In genomic region chr6:56537223-56537770, GRCh38 we compare ENCODE assay signal across 23 cellular contexts.
DNase-seq lines count a peak whose midpoint lies in the region; ATAC-seq and TF ChIP-seq lines count a peak whose summit lies in the region.
"Had no signal": no experiment of that assay in that cellular context is flagged by ENCODE, and none has a peak within 500 bp of the region (broad histone marks: within the 10 kb centered on the region; RNA-seq: fewer than 3 reads in every experiment).

No MANE protein-coding gene starts in this region.

- H3K27ac ChIP-seq in right atrium auricular region: no peak overlapping the region
- no peak overlapping the region for H3K27ac ChIP-seq in muscle layer of duodenum (ENCODE audit: low read length)
- peak overlapping the region; percentile 99 to 100 for H3K27ac ChIP-seq in uterus
- H3K27ac ChIP-seq: left lung, neural progenitor cell, WERI-Rb-1 had no signal

- H3K9me3 ChIP-seq in right atrium auricular region: no peaks in the 10 kb centered on the region
- H3K9me3 ChIP-seq in muscle layer of duodenum (ENCODE audit: control insufficient read depth in 1 of 2, low read length in 2 of 2): no peaks in the 10 kb centered on the region
- H3K9me3 ChIP-seq in uterus: no peaks in the 10 kb centered on the region
- H3K9me3 ChIP-seq: Caco-2, left lung had no signal

- peaks cover 46% of the 10 kb centered on the region for H3K36me3 Mint-ChIP-seq in brain
- H3K36me3 Mint-ChIP-seq: activated naive CD8-positive, alpha-beta T cell had no signal

- H3K4me1 Mint-ChIP-seq in brain: peaks cover 5% of the 10 kb centered on the region
- H3K4me1 Mint-ChIP-seq: activated T-helper 17 cell treated with anti-CD3 and anti-CD28 coated beads, Interleukin-2, amount 50 U/mL, for 72 hours had no signal

- no peak for TF ChIP-seq POLR2A in uterus (IDR thresholded peaks at IDR 0.05)

- H3K27ac Mint-ChIP-seq in brain: peak overlapping the region in 3 of 5 experiments; percentile 15 to 81 (median 20)
- H3K27ac Mint-ChIP-seq: activated naive CD8-positive, alpha-beta T cell; activated T-helper 17 cell treated with anti-CD3 and anti-CD28 coated beads, Interleukin-2, amount 50 U/mL, for 72 hours; immature natural killer cell; neural progenitor cell; T-helper 2 cell treated with Interferon-gamma antibody and Interleukin-4, amounts not matched to agents 5 μg/mL and 100 μg/mL, for 36 hours had no signal

- no peak overlapping the region for H3K4me3 ChIP-seq in right atrium auricular region
- peak overlapping the region; percentile 16 to 72 for H3K4me3 ChIP-seq in muscle layer of duodenum (ENCODE audit: low read depth in 1 of 2, low read length in 2 of 2)
- H3K4me3 ChIP-seq in uterus: peak overlapping the region; percentile 71
- H3K4me3 ChIP-seq: neural progenitor cell had no signal

- H3K36me3 ChIP-seq in right atrium auricular region (peaks cover 30% of the 10 kb centered on the region), muscle layer of duodenum (ENCODE audit: control insufficient read depth in 1 of 2, insufficient read depth in 2 of 2, low read length in 2 of 2) (peaks cover 20 to 21% of the 10 kb centered on the region in 2 donors), uterus (no peaks in the 10 kb centered on the region)

- peak; percentile 28 for ATAC-seq in left ventricle myocardium superior
- ATAC-seq: activated T-helper 17 cell treated with anti-CD3 and anti-CD28 coated beads, Interleukin-2, amount 50 U/mL, for 72 hours; left lung had no signal

- H3K27me3 ChIP-seq in right atrium auricular region (no peaks in the 10 kb centered on the region), muscle layer of duodenum (ENCODE audit: low read depth, low read length) (no peaks in the 10 kb centered on the region), uterus (no peaks in the 10 kb centered on the region)
- H3K27me3 ChIP-seq: left lung, neural progenitor cell had no signal

- H3K9me3 Mint-ChIP-seq in brain: no peaks in the 10 kb centered on the region
- H3K9me3 Mint-ChIP-seq: activated T-helper 17 cell treated with anti-CD3 and anti-CD28 coated beads, Interleukin-2, amount 50 U/mL, for 72 hours; immature natural killer cell; neural progenitor cell; T-helper 2 cell treated with Interferon-gamma antibody and Interleukin-4, amounts not matched to agents 5 μg/mL and 100 μg/mL, for 36 hours had no signal

- H3K27me3 Mint-ChIP-seq in brain: no peaks in the 10 kb centered on the region
- H3K27me3 Mint-ChIP-seq: activated T-helper 17 cell treated with anti-CD3 and anti-CD28 coated beads, Interleukin-2, amount 50 U/mL, for 72 hours had no signal

- intact Hi-C loops in left ventricle myocardium superior (cut with micrococcal nuclease) (no loop called here), uterus (cut with DNase I; ENCODE audit: low total_unique reads) (no loop called here)

- TF ChIP-seq CTCF in right atrium auricular region (IDR thresholded peaks at IDR 0.05) (no peak), brain (conservative IDR thresholded peaks at IDR 0.05) (no peak), uterus (IDR thresholded peaks at IDR 0.05) (no peak)

- H3K4me1 ChIP-seq in right atrium auricular region (peaks cover 0 to 40% of the 10 kb centered on the region in 2 donors), muscle layer of duodenum (ENCODE audit: control insufficient read depth in 1 of 2, insufficient read depth in 2 of 2, low read length in 2 of 2) (peaks cover 25 to 49% of the 10 kb centered on the region in 2 donors), uterus (peaks cover 0 to 10% of the 10 kb centered on the region in 2 donors)

- H3K4me3 Mint-ChIP-seq in brain: peak overlapping the region in 3 of 5 experiments; percentile 8 to 78 (median 57)
- H3K4me3 Mint-ChIP-seq: activated naive CD8-positive, alpha-beta T cell; activated T-helper 17 cell treated with anti-CD3 and anti-CD28 coated beads, Interleukin-2, amount 50 U/mL, for 72 hours; immature natural killer cell; neural progenitor cell; T-helper 2 cell treated with Interferon-gamma antibody and Interleukin-4, amounts not matched to agents 5 μg/mL and 100 μg/mL, for 36 hours had no signal

- DNase-seq in left ventricle myocardium superior (no peak), right atrium auricular region (ENCODE audit: low spot score) (no peak), uterus (no peak), HT-29 (ENCODE audit: low spot score) (no peak), DMS53 (lab: John Stamatoyannopoulos, UW) (no peak)
- no peak for DNase-seq in activated CD8-positive, alpha-beta memory T cell treated with anti-CD3 and anti-CD28 coated beads for 24 hours
- DNase-seq: activated CD4-positive, alpha-beta T cell treated with anti-CD3 and anti-CD28 coated beads, Interleukin-2, amount 50 U/mL, for 1 hour; C1 segment of cervical spinal cord; Caco-2; cerebellar nuclear complex; DMS79 treated with DMSO at 0.1 percent for 48 hours; immature natural killer cell; left lung; MV-4-11; NCI-H2171; NCI-H510A treated with DMSO at 0.1 percent for 48 hours; WERI-Rb-1 had no signal

Comparison
In these comparisons a context has a peak if more than half of its experiments do, and no peak if none do; other contexts are left out.
1. H3K27ac ChIP-seq: peak in uterus (2 of 2); none in right atrium auricular region (0 of 2) and muscle layer of duodenum (single experiment).
2. H3K4me3 ChIP-seq: peak in muscle layer of duodenum (2 of 2) and uterus (2 of 2); none in right atrium auricular region (0 of 2).